In the genomic region with DNA sequence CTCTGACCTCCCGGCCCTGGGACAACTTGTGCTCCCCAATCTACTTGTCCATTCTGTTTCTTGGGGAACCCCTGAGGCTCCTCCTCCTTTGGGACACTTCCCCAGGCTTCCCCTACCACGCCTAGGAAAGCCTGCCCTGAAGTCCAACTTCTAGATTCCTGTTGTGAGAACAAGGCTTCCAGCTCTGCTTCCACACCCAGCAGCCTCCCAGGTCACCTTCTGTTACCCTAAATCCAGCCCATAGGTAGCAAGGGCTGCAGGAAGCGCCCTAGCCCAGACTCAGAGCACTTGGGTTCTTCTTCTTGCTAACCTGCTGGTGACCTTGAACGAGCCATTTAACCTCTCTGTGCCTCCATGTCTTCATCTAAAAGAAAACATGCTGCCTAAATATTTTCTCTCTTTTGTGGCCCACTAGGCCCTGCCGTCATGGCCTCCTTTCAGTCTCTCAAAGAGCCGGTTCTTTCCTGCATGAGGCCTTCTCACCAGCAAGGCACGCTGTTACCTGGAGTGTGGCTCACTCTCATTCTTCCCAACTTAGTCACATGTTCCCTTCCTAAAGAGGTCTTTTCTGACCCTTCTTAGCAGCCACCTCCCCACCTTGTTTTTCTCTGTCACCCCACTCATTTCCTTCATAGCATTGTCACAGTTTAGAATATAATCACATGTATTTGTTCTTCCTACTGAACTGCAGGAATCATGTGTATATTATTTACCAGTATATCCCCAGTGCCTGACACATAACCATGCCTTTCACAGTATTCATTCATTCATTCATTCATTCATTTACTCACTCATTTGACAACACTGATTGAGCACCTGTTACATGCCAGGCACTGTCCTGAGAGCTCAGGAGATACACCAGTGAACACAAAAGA, we compare ENCODE assay signal across 9 cellular contexts. TPM values are rescaled to one million over a fixed set of nuclear protein-coding genes. Genes with fewer than 3 reads are reported as not detected.
DNase-seq lines count a peak whose midpoint lies in the region; ATAC-seq and TF ChIP-seq lines count a peak whose summit lies in the region.
"Had no signal": no experiment of that assay in that cellular context is flagged by ENCODE, and none has a peak within 500 bp of the region (broad histone marks: within the 10 kb centered on the region; RNA-seq: fewer than 3 reads in every experiment).

No MANE protein-coding gene starts in this region.

- H3K4me2 ChIP-seq in BLaER1 treated with 17β-estradiol and CSF1 and Interleukin-3, amounts not matched to agents 10 nM and 100 nM, result peak overlapping the region; percentile 81 to 98 (median 93)

- peak overlapping the region in 7 of 11 experiments; percentile 82 to 95 (median 89); a peak in 12 of 22 replicates for H3K27ac ChIP-seq in BLaER1 treated with 17β-estradiol and CSF1 and Interleukin-3, amounts not matched to agents 10 nM and 100 nM
- H3K27ac ChIP-seq in coronary artery, result peak overlapping the region; percentile 91 to 96

- H3K27me3 ChIP-seq in BLaER1 treated with 17β-estradiol and CSF1 and Interleukin-3, amounts not matched to agents 10 nM and 100 nM, result no peaks in the 10 kb centered on the region

- no peak for ATAC-seq in natural killer cell
- ATAC-seq in HG03469 (IDR thresholded peaks at IDR 0.05; ENCODE audit: unreplicated experiment), result no peak
- no peak for ATAC-seq in GM19324 (IDR thresholded peaks at IDR 0.05; ENCODE audit: low FRiP score, unreplicated experiment)

- peaks cover 5 to 17% (median 11%) of the 10 kb centered on the region in 11 experiments for H3K36me3 ChIP-seq in BLaER1 treated with 17β-estradiol and CSF1 and Interleukin-3, amounts not matched to agents 10 nM and 100 nM

- H4K20me1 ChIP-seq in BLaER1 treated with 17β-estradiol and CSF1 and Interleukin-3, amounts not matched to agents 10 nM and 100 nM, result peaks cover 0 to 39% (median 17%) of the 10 kb centered on the region in 11 experiments; a peak in 11 of 22 replicates

- H3K4me1 ChIP-seq in BLaER1 treated with 17β-estradiol and CSF1 and Interleukin-3, amounts not matched to agents 10 nM and 100 nM, result peaks cover 35 to 67% (median 56%) of the 10 kb centered on the region in 10 experiments

- peaks cover 61 to 68% of the 10 kb centered on the region in 2 donors for H3K4me1 Mint-ChIP-seq in natural killer cell

- no peaks in the 10 kb centered on the region for H3K27me3 Mint-ChIP-seq in natural killer cell (ENCODE audit: low read depth in 2 of 2)

- H3K4me3 ChIP-seq in BLaER1 treated with 17β-estradiol and CSF1 and Interleukin-3, amounts not matched to agents 10 nM and 100 nM, result peak overlapping the region; percentile 71 to 88 (median 82)
- H3K4me3 ChIP-seq in coronary artery, result peak overlapping the region; percentile 86

- H3K4me3 Mint-ChIP-seq in natural killer cell, result peak overlapping the region; percentile 82

- peak overlapping the region; percentile 80 to 97 (median 90) for H3K9ac ChIP-seq in BLaER1 treated with 17β-estradiol and CSF1 and Interleukin-3, amounts not matched to agents 10 nM and 100 nM

- DNase-seq in M059J (ENCODE audit: low read depth), result peak; percentile 77
- no peak for DNase-seq in coronary artery (ENCODE audit: low spot score)
- no peak for DNase-seq in natural killer cell
- DNase-seq in DMS79 (lab: John Stamatoyannopoulos, UW), result no peak
- DNase-seq in NCI-H1436 (lab: John Stamatoyannopoulos, UW), result no peak

- H3K27ac Mint-ChIP-seq in natural killer cell, result peak overlapping the region; percentile 92 to 94

- H3K36me3 Mint-ChIP-seq in natural killer cell, result no peaks in the 10 kb centered on the region

- no peaks in the 10 kb centered on the region for H3K9me3 ChIP-seq in BLaER1 treated with 17β-estradiol and CSF1 and Interleukin-3, amounts not matched to agents 10 nM and 100 nM (replicated peaks in 1 of 11)

- no peaks in the 10 kb centered on the region for H3K9me3 Mint-ChIP-seq in natural killer cell

- intact Hi-C loops in natural killer cell (cut with micrococcal nuclease), result loop anchor here (2.0 kb wide), 1 partner anchor 35 kb away; no protein-coding TSS in a partner anchor

- TF ChIP-seq CTCF in coronary artery (IDR thresholded peaks at IDR 0.05) (no peak), natural killer cell (IDR thresholded peaks at IDR 0.05) (no peak)

RNA-seq across cellular contexts. Expression of a gene that starts 1.4 kb away (rescaled TPM):
- total RNA-seq in M059J (2014; rRNA removed; shearing (Covaris generic)), result 177 and 253 TPM in 2 replicates
- 100 to 1,000 TPM; 228 to 275 (median 236) TPM for total RNA-seq in natural killer cell

RNA-seq across cellular contexts. Expression of a gene that starts 48.3 kb away (rescaled TPM):
- total RNA-seq in M059J (2014; rRNA removed; shearing (Covaris generic)), result not detected in 2 replicates
- 1 to 10 TPM in 1 of 3 donors, under 1 TPM in 2; 0.18 to 6.7 (median 0.84) TPM for total RNA-seq in natural killer cell
- total RNA-seq: glomerular endothelial cell had no signal
